Comparison of ENCODE assay signal across 1 cellular context in the genomic region with DNA sequence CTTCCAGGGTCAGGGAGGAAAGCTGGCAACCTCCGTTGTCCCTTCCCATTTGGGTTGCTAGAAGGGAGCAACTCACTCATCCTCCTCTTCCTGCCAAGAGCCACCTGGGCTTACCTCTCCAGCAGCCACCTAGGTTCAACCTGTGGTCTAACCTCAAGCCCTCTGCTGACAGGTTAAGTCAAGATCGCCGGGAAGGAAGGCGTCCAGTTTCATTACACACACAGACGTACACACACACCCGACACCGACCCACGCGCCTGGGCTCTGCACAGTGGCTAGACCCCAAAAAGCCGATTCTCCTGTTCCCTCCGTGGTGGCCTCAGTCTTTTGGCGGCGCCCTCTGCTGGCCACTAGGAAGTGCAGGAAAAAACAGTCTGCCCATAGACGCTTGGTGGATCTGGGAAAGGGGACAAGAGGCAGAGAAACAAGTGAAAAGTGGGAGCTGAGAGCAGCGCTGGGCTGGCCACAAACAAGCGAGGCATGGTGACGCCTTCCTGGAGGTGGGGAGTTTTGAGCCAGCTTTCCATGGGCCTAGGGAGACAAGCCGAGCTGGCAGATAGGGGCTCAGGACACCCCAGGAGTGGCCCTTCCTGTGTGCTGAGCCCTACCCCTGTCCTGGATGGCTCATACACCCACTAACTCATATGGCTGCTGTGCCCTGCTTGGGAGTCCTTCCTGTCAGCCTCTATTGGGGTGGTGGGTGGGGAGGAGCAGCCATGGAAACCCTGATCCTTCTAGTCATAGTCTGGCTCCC.
A peak's percentile ranks its signal among the peaks of the same experiment; 100 is the strongest.
TF ChIP-seq lines count a peak whose summit lies in the region.

No MANE protein-coding gene starts in this region.

TF ChIP-seq in HEK293, 187 proteins besides CTCF, POLR2A, EP300 and RAD21 (continued from another document):
- TF ChIP-seq ZNF221 (tag by site-specific recombination; IDR thresholded peaks at IDR 0.05; ENCODE audit: borderline replicate concordance) (no peak), ZNF416 (tag by site-specific recombination; IDR thresholded peaks at IDR 0.05) (no peak), ZNF114 (tag by site-specific recombination; IDR thresholded peaks at IDR 0.05) (no peak), ZNF623 (tag by site-specific recombination; IDR thresholded peaks at IDR 0.05) (no peak), GLI4 (tag by site-specific recombination; IDR thresholded peaks at IDR 0.05) (no peak), ZNF610 (tag by site-specific recombination; IDR thresholded peaks at IDR 0.05; ENCODE audit: borderline replicate concordance) (no peak), ZNF843 (tag by site-specific recombination; IDR thresholded peaks at IDR 0.05) (no peak), ZNF785 (tag by site-specific recombination; IDR thresholded peaks at IDR 0.05) (no peak), ZBTB21 (tag by site-specific recombination; IDR thresholded peaks at IDR 0.05) (peak; percentile 13; the same call in 1 of the 2 replicates), ZNF544 (tag by site-specific recombination; IDR thresholded peaks at IDR 0.05) (no peak), ZNF37A (tag by site-specific recombination; IDR thresholded peaks at IDR 0.05) (no peak), ZNF510 (tag by site-specific recombination; IDR thresholded peaks at IDR 0.05; ENCODE audit: insufficient replicate concordance) (no peak), ZEB2 (tag by site-specific recombination; IDR thresholded peaks at IDR 0.05) (peak; percentile 70), ZNF24 (tag by site-specific recombination; IDR thresholded peaks at IDR 0.05) (peak; percentile 64), ZNF777 (tag by site-specific recombination; IDR thresholded peaks at IDR 0.05; ENCODE audit: borderline replicate concordance) (no peak), ZNF133 (tag by site-specific recombination; IDR thresholded peaks at IDR 0.05) (no peak), ZNF211 (tag by site-specific recombination; IDR thresholded peaks at IDR 0.05; ENCODE audit: low read depth) (no peak), ZNF629 (tag by site-specific recombination; IDR thresholded peaks at IDR 0.05) (peak; percentile 47; the same call in 1 of the 2 replicates), ZBTB7A (tag by site-specific recombination; IDR thresholded peaks at IDR 0.05; ENCODE audit: low read depth) (peak; percentile 36; the same call in 1 of the 2 replicates), ZNF169 (tag by site-specific recombination; IDR thresholded peaks at IDR 0.05) (no peak), GLI2 (tag by site-specific recombination; IDR thresholded peaks at IDR 0.05; ENCODE audit: borderline replicate concordance, low read depth) (no peak), KLF10 (tag by site-specific recombination; IDR thresholded peaks at IDR 0.05) (no peak), ZNF501 (tag by site-specific recombination; IDR thresholded peaks at IDR 0.05) (0 out of 2 replicates have a peak, but pooled peaks have one; percentile 58), ZNF600 (tag by site-specific recombination; IDR thresholded peaks at IDR 0.05) (no peak; the same call in 1 of the 2 replicates), ZNF654 (tag by site-specific recombination; IDR thresholded peaks at IDR 0.05; ENCODE audit: low read depth) (peak; percentile 65), ZNF561 (tag by site-specific recombination; IDR thresholded peaks at IDR 0.05; ENCODE audit: borderline replicate concordance) (no peak), PRDM1 (tag by site-specific recombination; IDR thresholded peaks at IDR 0.05) (peak; percentile 68), ZNF596 (tag by site-specific recombination; IDR thresholded peaks at IDR 0.05) (no peak), KLF7 (tag by site-specific recombination; IDR thresholded peaks at IDR 0.05; ENCODE audit: borderline replicate concordance) (no peak), ZNF311 (tag by site-specific recombination; IDR thresholded peaks at IDR 0.05; ENCODE audit: borderline replicate concordance) (no peak), TRIM28 (IDR thresholded peaks at IDR 0.05; ENCODE audit: borderline replicate concordance, low read length) (no peak), ZNF677 (tag by site-specific recombination; IDR thresholded peaks at IDR 0.05) (peak; percentile 78), ZNF549 (tag by site-specific recombination; IDR thresholded peaks at IDR 0.05) (no peak), ZNF521 (tag by site-specific recombination; IDR thresholded peaks at IDR 0.05) (no peak), KLF16 (tag by site-specific recombination; IDR thresholded peaks at IDR 0.05) (no peak), SP3 (tag by site-specific recombination; IDR thresholded peaks at IDR 0.05) (no peak; the same call in 1 of the 2 replicates), ZNF366 (tag by site-specific recombination; conservative IDR thresholded peaks at IDR 0.05) (peak; percentile 57), SP7 (tag by site-specific recombination; IDR thresholded peaks at IDR 0.05) (peak; percentile 44; the same call in 1 of the 2 replicates), ZNF274 (IDR thresholded peaks at IDR 0.05; ENCODE audit: low read length) (no peak), ZNF274 (tag by site-specific recombination; IDR thresholded peaks at IDR 0.05; ENCODE audit: borderline replicate concordance) (no peak), ZNF239 (tag by site-specific recombination; IDR thresholded peaks at IDR 0.05) (no peak), ZNF626 (tag by site-specific recombination; IDR thresholded peaks at IDR 0.05) (no peak)
- TF ChIP-seq, protein P1, sequence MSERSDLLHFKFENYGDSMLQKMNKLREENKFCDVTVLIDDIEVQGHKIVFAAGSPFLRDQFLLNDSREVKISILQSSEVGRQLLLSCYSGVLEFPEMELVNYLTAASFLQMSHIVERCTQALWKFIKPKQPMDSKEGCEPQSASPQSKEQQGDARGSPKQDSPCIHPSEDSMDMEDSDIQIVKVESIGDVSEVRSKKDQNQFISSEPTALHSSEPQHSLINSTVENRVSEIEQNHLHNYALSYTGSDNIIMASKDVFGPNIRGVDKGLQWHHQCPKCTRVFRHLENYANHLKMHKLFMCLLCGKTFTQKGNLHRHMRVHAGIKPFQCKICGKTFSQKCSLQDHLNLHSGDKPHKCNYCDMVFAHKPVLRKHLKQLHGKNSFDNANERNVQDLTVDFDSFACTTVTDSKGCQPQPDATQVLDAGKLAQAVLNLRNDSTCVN (tag by site-specific recombination; optimal IDR thresholded peaks at IDR 0.05): peak; percentile 35
- TF ChIP-seq, protein P2, sequence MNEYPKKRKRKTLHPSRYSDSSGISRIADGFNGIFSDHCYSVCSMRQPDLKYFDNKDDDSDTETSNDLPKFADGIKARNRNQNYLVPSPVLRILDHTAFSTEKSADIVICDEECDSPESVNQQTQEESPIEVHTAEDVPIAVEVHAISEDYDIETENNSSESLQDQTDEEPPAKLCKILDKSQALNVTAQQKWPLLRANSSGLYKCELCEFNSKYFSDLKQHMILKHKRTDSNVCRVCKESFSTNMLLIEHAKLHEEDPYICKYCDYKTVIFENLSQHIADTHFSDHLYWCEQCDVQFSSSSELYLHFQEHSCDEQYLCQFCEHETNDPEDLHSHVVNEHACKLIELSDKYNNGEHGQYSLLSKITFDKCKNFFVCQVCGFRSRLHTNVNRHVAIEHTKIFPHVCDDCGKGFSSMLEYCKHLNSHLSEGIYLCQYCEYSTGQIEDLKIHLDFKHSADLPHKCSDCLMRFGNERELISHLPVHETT (tag by site-specific recombination; IDR thresholded peaks at IDR 0.05): no peak
- TF ChIP-seq, protein P3, sequence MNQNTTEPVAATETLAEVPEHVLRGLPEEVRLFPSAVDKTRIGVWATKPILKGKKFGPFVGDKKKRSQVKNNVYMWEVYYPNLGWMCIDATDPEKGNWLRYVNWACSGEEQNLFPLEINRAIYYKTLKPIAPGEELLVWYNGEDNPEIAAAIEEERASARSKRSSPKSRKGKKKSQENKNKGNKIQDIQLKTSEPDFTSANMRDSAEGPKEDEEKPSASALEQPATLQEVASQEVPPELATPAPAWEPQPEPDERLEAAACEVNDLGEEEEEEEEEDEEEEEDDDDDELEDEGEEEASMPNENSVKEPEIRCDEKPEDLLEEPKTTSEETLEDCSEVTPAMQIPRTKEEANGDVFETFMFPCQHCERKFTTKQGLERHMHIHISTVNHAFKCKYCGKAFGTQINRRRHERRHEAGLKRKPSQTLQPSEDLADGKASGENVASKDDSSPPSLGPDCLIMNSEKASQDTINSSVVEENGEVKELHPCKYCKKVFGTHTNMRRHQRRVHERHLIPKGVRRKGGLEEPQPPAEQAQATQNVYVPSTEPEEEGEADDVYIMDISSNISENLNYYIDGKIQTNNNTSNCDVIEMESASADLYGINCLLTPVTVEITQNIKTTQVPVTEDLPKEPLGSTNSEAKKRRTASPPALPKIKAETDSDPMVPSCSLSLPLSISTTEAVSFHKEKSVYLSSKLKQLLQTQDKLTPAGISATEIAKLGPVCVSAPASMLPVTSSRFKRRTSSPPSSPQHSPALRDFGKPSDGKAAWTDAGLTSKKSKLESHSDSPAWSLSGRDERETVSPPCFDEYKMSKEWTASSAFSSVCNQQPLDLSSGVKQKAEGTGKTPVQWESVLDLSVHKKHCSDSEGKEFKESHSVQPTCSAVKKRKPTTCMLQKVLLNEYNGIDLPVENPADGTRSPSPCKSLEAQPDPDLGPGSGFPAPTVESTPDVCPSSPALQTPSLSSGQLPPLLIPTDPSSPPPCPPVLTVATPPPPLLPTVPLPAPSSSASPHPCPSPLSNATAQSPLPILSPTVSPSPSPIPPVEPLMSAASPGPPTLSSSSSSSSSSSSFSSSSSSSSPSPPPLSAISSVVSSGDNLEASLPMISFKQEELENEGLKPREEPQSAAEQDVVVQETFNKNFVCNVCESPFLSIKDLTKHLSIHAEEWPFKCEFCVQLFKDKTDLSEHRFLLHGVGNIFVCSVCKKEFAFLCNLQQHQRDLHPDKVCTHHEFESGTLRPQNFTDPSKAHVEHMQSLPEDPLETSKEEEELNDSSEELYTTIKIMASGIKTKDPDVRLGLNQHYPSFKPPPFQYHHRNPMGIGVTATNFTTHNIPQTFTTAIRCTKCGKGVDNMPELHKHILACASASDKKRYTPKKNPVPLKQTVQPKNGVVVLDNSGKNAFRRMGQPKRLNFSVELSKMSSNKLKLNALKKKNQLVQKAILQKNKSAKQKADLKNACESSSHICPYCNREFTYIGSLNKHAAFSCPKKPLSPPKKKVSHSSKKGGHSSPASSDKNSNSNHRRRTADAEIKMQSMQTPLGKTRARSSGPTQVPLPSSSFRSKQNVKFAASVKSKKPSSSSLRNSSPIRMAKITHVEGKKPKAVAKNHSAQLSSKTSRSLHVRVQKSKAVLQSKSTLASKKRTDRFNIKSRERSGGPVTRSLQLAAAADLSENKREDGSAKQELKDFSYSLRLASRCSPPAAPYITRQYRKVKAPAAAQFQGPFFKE (tag by site-specific recombination; IDR thresholded peaks at IDR 0.05; ENCODE audit: borderline replicate concordance): no peak
- TF ChIP-seq, protein P4, sequence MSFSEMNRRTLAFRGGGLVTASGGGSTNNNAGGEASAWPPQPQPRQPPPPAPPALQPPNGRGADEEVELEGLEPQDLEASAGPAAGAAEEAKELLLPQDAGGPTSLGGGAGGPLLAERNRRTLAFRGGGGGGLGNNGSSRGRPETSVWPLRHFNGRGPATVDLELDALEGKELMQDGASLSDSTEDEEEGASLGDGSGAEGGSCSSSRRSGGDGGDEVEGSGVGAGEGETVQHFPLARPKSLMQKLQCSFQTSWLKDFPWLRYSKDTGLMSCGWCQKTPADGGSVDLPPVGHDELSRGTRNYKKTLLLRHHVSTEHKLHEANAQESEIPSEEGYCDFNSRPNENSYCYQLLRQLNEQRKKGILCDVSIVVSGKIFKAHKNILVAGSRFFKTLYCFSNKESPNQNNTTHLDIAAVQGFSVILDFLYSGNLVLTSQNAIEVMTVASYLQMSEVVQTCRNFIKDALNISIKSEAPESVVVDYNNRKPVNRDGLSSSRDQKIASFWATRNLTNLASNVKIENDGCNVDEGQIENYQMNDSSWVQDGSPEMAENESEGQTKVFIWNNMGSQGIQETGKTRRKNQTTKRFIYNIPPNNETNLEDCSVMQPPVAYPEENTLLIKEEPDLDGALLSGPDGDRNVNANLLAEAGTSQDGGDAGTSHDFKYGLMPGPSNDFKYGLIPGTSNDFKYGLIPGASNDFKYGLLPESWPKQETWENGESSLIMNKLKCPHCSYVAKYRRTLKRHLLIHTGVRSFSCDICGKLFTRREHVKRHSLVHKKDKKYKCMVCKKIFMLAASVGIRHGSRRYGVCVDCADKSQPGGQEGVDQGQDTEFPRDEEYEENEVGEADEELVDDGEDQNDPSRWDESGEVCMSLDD (tag by site-specific recombination; IDR thresholded peaks at IDR 0.05): no peak
- TF ChIP-seq, protein P5, sequence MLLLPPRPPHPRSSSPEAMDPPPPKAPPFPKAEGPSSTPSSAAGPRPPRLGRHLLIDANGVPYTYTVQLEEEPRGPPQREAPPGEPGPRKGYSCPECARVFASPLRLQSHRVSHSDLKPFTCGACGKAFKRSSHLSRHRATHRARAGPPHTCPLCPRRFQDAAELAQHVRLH (tag by site-specific recombination; IDR thresholded peaks at IDR 0.05): no peak
- TF ChIP-seq, protein P6, sequence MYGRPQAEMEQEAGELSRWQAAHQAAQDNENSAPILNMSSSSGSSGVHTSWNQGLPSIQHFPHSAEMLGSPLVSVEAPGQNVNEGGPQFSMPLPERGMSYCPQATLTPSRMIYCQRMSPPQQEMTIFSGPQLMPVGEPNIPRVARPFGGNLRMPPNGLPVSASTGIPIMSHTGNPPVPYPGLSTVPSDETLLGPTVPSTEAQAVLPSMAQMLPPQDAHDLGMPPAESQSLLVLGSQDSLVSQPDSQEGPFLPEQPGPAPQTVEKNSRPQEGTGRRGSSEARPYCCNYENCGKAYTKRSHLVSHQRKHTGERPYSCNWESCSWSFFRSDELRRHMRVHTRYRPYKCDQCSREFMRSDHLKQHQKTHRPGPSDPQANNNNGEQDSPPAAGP (tag by site-specific recombination; IDR thresholded peaks at IDR 0.05): no peak; the same call in 1 of the 2 replicates
